ENCODE assay signal across 1 cellular context in the genomic region with DNA sequence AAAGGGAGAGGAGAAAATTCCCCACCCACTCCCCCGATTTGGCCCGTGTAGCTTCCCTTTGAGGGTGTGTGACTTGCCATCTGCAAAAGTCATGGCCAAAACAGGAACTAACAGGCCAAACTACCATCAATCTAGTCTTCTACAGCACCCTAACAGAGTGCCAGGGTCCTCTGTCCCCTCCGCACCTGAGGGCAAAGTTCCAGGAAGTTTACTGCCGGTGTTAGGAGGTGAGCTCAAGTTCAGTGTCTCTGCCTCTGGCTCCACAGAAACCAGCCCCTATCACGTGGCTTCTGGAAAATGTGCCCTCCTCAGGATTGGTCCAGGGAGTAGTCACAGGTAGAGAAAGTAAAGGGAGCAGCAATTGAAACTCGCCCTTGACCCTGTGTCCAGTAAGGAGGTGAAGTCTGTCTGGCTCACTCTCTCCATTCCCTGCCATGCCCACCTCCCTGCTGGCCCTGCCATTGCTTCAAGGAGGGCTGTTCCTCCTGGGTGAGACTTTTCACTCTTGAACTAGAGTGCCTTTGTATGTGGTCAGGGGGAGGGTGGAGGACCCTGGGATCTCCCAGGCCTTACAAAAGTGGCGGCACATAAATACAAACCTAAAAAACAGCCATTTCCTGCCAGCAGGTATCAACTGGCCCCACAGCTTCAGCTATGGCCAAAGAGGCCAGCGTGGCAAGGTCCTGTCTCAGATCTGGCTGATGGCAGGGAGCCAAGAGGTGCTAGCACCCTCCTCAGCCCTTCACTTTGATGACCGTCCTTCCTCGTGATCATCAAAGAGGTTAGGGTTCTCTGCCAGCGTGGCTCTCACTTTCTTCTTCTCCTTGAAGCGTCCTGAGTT.
A peak's percentile ranks its signal among the peaks of the same experiment; 100 is the strongest.
TF ChIP-seq lines count a peak whose summit lies in the region.

No MANE protein-coding gene starts in this region.

TF ChIP-seq in HepG2, 621 proteins besides CTCF, POLR2A, EP300 and RAD21 (continued from another document and continues in another):
- TF ChIP-seq, protein P1, sequence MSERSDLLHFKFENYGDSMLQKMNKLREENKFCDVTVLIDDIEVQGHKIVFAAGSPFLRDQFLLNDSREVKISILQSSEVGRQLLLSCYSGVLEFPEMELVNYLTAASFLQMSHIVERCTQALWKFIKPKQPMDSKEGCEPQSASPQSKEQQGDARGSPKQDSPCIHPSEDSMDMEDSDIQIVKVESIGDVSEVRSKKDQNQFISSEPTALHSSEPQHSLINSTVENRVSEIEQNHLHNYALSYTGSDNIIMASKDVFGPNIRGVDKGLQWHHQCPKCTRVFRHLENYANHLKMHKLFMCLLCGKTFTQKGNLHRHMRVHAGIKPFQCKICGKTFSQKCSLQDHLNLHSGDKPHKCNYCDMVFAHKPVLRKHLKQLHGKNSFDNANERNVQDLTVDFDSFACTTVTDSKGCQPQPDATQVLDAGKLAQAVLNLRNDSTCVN (CRISPR knock-in tag; IDR thresholded peaks at IDR 0.05; ENCODE audit: borderline replicate concordance): peak; percentile 39; the same call in 1 of the 2 replicates
- TF ChIP-seq, protein P2, sequence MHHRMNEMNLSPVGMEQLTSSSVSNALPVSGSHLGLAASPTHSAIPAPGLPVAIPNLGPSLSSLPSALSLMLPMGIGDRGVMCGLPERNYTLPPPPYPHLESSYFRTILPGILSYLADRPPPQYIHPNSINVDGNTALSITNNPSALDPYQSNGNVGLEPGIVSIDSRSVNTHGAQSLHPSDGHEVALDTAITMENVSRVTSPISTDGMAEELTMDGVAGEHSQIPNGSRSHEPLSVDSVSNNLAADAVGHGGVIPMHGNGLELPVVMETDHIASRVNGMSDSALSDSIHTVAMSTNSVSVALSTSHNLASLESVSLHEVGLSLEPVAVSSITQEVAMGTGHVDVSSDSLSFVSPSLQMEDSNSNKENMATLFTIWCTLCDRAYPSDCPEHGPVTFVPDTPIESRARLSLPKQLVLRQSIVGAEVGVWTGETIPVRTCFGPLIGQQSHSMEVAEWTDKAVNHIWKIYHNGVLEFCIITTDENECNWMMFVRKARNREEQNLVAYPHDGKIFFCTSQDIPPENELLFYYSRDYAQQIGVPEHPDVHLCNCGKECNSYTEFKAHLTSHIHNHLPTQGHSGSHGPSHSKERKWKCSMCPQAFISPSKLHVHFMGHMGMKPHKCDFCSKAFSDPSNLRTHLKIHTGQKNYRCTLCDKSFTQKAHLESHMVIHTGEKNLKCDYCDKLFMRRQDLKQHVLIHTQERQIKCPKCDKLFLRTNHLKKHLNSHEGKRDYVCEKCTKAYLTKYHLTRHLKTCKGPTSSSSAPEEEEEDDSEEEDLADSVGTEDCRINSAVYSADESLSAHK (CRISPR knock-in tag; IDR thresholded peaks at IDR 0.05; ENCODE audit: borderline replicate concordance): no peak
- TF ChIP-seq ZNF619 (CRISPR knock-in tag; IDR thresholded peaks at IDR 0.05): peak; percentile 75; the same call in 1 of the 2 replicates
- TF ChIP-seq, protein P3, sequence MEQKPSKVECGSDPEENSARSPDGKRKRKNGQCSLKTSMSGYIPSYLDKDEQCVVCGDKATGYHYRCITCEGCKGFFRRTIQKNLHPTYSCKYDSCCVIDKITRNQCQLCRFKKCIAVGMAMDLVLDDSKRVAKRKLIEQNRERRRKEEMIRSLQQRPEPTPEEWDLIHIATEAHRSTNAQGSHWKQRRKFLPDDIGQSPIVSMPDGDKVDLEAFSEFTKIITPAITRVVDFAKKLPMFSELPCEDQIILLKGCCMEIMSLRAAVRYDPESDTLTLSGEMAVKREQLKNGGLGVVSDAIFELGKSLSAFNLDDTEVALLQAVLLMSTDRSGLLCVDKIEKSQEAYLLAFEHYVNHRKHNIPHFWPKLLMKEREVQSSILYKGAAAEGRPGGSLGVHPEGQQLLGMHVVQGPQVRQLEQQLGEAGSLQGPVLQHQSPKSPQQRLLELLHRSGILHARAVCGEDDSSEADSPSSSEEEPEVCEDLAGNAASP (CRISPR knock-in tag; IDR thresholded peaks at IDR 0.05; ENCODE audit: borderline replicate concordance): peak; percentile 54; the same call in 1 of the 2 replicates
- no peak; the same call in 1 of the 2 replicates for TF ChIP-seq GPN1 (CRISPR knock-in tag; IDR thresholded peaks at IDR 0.05; ENCODE audit: borderline replicate concordance)
- no peak for TF ChIP-seq MLLT10 (CRISPR knock-in tag; IDR thresholded peaks at IDR 0.05)
- 0 out of 2 replicates have a peak, but pooled peaks have one; percentile 45 for TF ChIP-seq DNMT3B (CRISPR knock-in tag; conservative IDR thresholded peaks at IDR 0.05)
- no peak for TF ChIP-seq ZFP41 (CRISPR knock-in tag; IDR thresholded peaks at IDR 0.05; ENCODE audit: borderline replicate concordance)
- TF ChIP-seq ARNTL (CRISPR knock-in tag; IDR thresholded peaks at IDR 0.05): peak; percentile 95
- TF ChIP-seq HOXA3 (CRISPR knock-in tag; IDR thresholded peaks at IDR 0.05): peak; percentile 71; the same call in 1 of the 2 replicates
- TF ChIP-seq, protein P4, sequence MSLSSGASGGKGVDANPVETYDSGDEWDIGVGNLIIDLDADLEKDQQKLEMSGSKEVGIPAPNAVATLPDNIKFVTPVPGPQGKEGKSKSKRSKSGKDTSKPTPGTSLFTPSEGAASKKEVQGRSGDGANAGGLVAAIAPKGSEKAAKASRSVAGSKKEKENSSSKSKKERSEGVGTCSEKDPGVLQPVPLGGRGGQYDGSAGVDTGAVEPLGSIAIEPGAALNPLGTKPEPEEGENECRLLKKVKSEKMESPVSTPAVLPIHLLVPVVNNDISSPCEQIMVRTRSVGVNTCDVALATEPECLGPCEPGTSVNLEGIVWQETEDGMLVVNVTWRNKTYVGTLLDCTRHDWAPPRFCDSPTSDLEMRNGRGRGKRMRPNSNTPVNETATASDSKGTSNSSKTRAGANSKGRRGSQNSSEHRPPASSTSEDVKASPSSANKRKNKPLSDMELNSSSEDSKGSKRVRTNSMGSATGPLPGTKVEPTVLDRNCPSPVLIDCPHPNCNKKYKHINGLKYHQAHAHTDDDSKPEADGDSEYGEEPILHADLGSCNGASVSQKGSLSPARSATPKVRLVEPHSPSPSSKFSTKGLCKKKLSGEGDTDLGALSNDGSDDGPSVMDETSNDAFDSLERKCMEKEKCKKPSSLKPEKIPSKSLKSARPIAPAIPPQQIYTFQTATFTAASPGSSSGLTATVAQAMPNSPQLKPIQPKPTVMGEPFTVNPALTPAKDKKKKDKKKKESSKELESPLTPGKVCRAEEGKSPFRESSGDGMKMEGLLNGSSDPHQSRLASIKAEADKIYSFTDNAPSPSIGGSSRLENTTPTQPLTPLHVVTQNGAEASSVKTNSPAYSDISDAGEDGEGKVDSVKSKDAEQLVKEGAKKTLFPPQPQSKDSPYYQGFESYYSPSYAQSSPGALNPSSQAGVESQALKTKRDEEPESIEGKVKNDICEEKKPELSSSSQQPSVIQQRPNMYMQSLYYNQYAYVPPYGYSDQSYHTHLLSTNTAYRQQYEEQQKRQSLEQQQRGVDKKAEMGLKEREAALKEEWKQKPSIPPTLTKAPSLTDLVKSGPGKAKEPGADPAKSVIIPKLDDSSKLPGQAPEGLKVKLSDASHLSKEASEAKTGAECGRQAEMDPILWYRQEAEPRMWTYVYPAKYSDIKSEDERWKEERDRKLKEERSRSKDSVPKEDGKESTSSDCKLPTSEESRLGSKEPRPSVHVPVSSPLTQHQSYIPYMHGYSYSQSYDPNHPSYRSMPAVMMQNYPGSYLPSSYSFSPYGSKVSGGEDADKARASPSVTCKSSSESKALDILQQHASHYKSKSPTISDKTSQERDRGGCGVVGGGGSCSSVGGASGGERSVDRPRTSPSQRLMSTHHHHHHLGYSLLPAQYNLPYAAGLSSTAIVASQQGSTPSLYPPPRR (CRISPR knock-in tag; IDR thresholded peaks at IDR 0.05; ENCODE audit: borderline replicate concordance): no peak; the same call in 1 of the 2 replicates
- TF ChIP-seq ARNT (IDR thresholded peaks at IDR 0.05): no peak
- no peak for TF ChIP-seq ZSCAN31 (CRISPR knock-in tag; IDR thresholded peaks at IDR 0.05; ENCODE audit: low read depth)
- TF ChIP-seq ZNF431 (CRISPR knock-in tag; IDR thresholded peaks at IDR 0.05; ENCODE audit: borderline replicate concordance, low read depth): peak; percentile 19; the same call in 1 of the 2 replicates
- no peak for TF ChIP-seq KLF11 (CRISPR knock-in tag; IDR thresholded peaks at IDR 0.05)
- peak; percentile 85 for TF ChIP-seq TFE3 (CRISPR knock-in tag; IDR thresholded peaks at IDR 0.05)
- peak; percentile 64 for TF ChIP-seq ZNF883 (CRISPR knock-in tag; IDR thresholded peaks at IDR 0.05; ENCODE audit: not compliant biosample characterization)
- TF ChIP-seq TARDBP (CRISPR knock-in tag; IDR thresholded peaks at IDR 0.05): peak; percentile 56; the same call in 1 of the 2 replicates
- no peak for TF ChIP-seq KLF13 (CRISPR knock-in tag; IDR thresholded peaks at IDR 0.05)
- TF ChIP-seq ZNF775 (CRISPR knock-in tag; IDR thresholded peaks at IDR 0.05; ENCODE audit: borderline replicate concordance): peak; percentile 34; the same call in 1 of the 2 replicates
- peak; percentile 61 for TF ChIP-seq NR2C2 (CRISPR knock-in tag; IDR thresholded peaks at IDR 0.05; ENCODE audit: borderline replicate concordance)
- TF ChIP-seq SUZ12 (IDR thresholded peaks at IDR 0.05; ENCODE audit: low read depth, low read length): no peak
- TF ChIP-seq POLR2G (IDR thresholded peaks at IDR 0.05; ENCODE audit: low read depth, low read length): no peak
- TF ChIP-seq RAD51 (IDR thresholded peaks at IDR 0.05; ENCODE audit: borderline replicate concordance): peak; percentile 36; the same call in 1 of the 2 replicates
- no peak for TF ChIP-seq SOX6 (IDR thresholded peaks at IDR 0.05)
- TF ChIP-seq SOX6 (CRISPR knock-in tag; IDR thresholded peaks at IDR 0.05): peak; percentile 51; the same call in 1 of the 2 replicates
- TF ChIP-seq PHF5A (CRISPR knock-in tag; IDR thresholded peaks at IDR 0.05; ENCODE audit: low read depth, unreplicated experiment): peak; percentile 93
- TF ChIP-seq, protein P5, sequence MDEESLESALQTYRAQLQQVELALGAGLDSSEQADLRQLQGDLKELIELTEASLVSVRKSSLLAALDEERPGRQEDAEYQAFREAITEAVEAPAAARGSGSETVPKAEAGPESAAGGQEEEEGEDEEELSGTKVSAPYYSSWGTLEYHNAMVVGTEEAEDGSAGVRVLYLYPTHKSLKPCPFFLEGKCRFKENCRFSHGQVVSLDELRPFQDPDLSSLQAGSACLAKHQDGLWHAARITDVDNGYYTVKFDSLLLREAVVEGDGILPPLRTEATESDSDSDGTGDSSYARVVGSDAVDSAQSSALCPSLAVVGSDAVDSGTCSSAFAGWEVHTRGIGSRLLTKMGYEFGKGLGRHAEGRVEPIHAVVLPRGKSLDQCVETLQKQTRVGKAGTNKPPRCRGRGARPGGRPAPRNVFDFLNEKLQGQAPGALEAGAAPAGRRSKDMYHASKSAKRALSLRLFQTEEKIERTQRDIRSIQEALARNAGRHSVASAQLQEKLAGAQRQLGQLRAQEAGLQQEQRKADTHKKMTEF (CRISPR knock-in tag; IDR thresholded peaks at IDR 0.05): peak; percentile 80
- TF ChIP-seq SAP130 (CRISPR knock-in tag; IDR thresholded peaks at IDR 0.05; ENCODE audit: low read depth): peak; percentile 90
- TF ChIP-seq ZNF776 (CRISPR knock-in tag; IDR thresholded peaks at IDR 0.05): no peak
- no peak; the same call in 1 of the 2 replicates for TF ChIP-seq GFI1 (CRISPR knock-in tag; IDR thresholded peaks at IDR 0.05; ENCODE audit: borderline replicate concordance)
- TF ChIP-seq MTA1 (CRISPR knock-in tag; IDR thresholded peaks at IDR 0.05; ENCODE audit: borderline replicate concordance): peak; percentile 58; the same call in 1 of the 2 replicates
- TF ChIP-seq, protein P6, sequence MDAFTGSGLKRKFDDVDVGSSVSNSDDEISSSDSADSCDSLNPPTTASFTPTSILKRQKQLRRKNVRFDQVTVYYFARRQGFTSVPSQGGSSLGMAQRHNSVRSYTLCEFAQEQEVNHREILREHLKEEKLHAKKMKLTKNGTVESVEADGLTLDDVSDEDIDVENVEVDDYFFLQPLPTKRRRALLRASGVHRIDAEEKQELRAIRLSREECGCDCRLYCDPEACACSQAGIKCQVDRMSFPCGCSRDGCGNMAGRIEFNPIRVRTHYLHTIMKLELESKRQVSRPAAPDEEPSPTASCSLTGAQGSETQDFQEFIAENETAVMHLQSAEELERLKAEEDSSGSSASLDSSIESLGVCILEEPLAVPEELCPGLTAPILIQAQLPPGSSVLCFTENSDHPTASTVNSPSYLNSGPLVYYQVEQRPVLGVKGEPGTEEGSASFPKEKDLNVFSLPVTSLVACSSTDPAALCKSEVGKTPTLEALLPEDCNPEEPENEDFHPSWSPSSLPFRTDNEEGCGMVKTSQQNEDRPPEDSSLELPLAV (CRISPR knock-in tag; conservative IDR thresholded peaks at IDR 0.05; ENCODE audit: low read depth): no peak
